Comparison of ENCODE assay signal across 21 cellular contexts in the genomic region with DNA sequence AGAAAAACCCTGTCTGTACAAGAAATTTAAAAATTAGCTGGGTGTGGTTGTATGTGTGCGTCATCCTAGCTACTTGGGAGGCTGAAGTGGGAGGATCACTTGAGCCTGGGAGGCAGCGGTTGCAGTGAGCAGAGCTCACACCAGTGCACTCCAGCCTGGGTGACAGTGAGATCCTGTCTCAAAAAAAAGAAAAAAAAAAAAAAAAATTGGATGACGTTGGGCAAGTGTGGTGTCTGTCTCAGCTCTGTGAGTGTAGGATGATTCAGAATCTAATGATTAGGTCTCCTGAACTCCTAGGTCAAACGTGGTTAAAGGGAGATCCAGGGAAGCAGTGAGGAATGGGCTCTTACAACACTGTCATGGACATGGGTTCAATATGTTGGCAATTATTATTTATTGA.
DNase-seq lines count a peak whose midpoint lies in the region; ATAC-seq, FAIRE-seq and TF ChIP-seq lines count a peak whose summit lies in the region.
"Had no signal": no experiment of that assay in that cellular context is flagged by ENCODE, and none has a peak within 500 bp of the region (broad histone marks: within the 10 kb centered on the region; RNA-seq: fewer than 3 reads in every experiment).

No MANE protein-coding gene starts in this region.

- intact Hi-C loops in heart left ventricle (cut with DNase I) = no loop called here

- WGBS in heart left ventricle, 4 donors = 87 to 89% (median 87%) methylated on average over 4 of the region's 4 CpGs
- 23% methylated on average over 4 of the region's 4 CpGs for WGBS in smooth muscle cell (ENCODE audit: low lambda C conversion rate)

- no peak for TF ChIP-seq CTCF in cardiac muscle cell (IDR thresholded peaks at IDR 0.05; ENCODE audit: low read depth, low read length)
- TF ChIP-seq CTCF in heart left ventricle (IDR thresholded peaks at IDR 0.05) = no peak
- no peak for TF ChIP-seq CTCF in bronchial epithelial cell (IDR thresholded peaks at IDR 0.05; ENCODE audit: insufficient read depth, low read length, severe bottlenecking)
- no peak for TF ChIP-seq CTCF in smooth muscle cell (IDR thresholded peaks at IDR 0.05; ENCODE audit: borderline replicate concordance, insufficient read depth, poor library complexity, severe bottlenecking)

- FAIRE-seq in bronchial epithelial cell (lab: Jason Lieb, UNC) = no peak
- no peak for FAIRE-seq in H54 (lab: Jason Lieb, UNC)

- no peaks in the 10 kb centered on the region for H3K27me3 ChIP-seq in cardiac muscle cell
- H3K27me3 ChIP-seq in heart left ventricle = no peaks in the 10 kb centered on the region
- H3K27me3 ChIP-seq in bronchial epithelial cell (ENCODE audit: control insufficient read depth, insufficient read depth, low read length) = no peaks in the 10 kb centered on the region
- H3K27me3 ChIP-seq in smooth muscle cell (ENCODE audit: low read depth) = no peaks in the 10 kb centered on the region

- no peak overlapping the region for H3K4me3 ChIP-seq in cardiac muscle cell
- H3K4me3 ChIP-seq in heart left ventricle = no peak overlapping the region
- no peak overlapping the region for H3K4me3 ChIP-seq in bronchial epithelial cell (ENCODE audit: low read depth, low read length)
- no peak overlapping the region for H3K4me3 ChIP-seq in smooth muscle cell
- H3K4me3 ChIP-seq: GM23248, SK-N-MC had no signal

- peaks cover 29% of the 10 kb centered on the region for H3K4me1 ChIP-seq in cardiac muscle cell (ENCODE audit: low read depth)
- H3K4me1 ChIP-seq in heart left ventricle = peaks cover 0 to 4% (median 0%) of the 10 kb centered on the region in 12 donors
- peaks cover 3% of the 10 kb centered on the region for H3K4me1 ChIP-seq in smooth muscle cell (ENCODE audit: low read depth)

- ATAC-seq in heart left ventricle = no peak
- ATAC-seq in GM18505 (IDR thresholded peaks at IDR 0.05; ENCODE audit: unreplicated experiment) = no peak

- H3K36me3 ChIP-seq in cardiac muscle cell (no peaks in the 10 kb centered on the region), heart left ventricle (no peaks in the 10 kb centered on the region), bronchial epithelial cell (ENCODE audit: control insufficient read depth, insufficient read depth, low read length) (no peaks in the 10 kb centered on the region), smooth muscle cell (ENCODE audit: low read depth) (no peaks in the 10 kb centered on the region)

- DNase-seq in cardiac muscle cell (ENCODE audit: low read depth in 1 of 2, low spot score in 1 of 2) (no peak), heart left ventricle (no peak), bronchial epithelial cell (ENCODE audit: low read depth) (peak; percentile 31), kidney tubule cell (ENCODE audit: low spot score) (peak; percentile 85), smooth muscle cell (lab: John Stamatoyannopoulos, UW; ENCODE audit: unreplicated experiment) (no peak), putamen (ENCODE audit: low spot score) (no peak), H54 (ENCODE audit: insufficient read length, low spot score) (no peak)
- DNase-seq: AML-193; CD8-positive, alpha-beta memory T cell; GDM1; GM23248; HCEC 1CT; NCI-H1417; NCI-H187; NCI-H446; RPMI8226; SHP77 treated with DMSO at 0.1 percent for 48 hours had no signal

- TF ChIP-seq POLR2A in heart left ventricle (IDR thresholded peaks at IDR 0.05) = no peak
- TF ChIP-seq POLR2A in GM18505 (IDR thresholded peaks at IDR 0.05; ENCODE audit: borderline replicate concordance, extremely low read depth, insufficient read depth, insufficient read length) = no peak
- TF ChIP-seq POLR2A in H54 (IDR thresholded peaks at IDR 0.05; ENCODE audit: low read depth, low read length) = no peak

- peak overlapping the region; percentile 35 for H3K9ac ChIP-seq in smooth muscle cell (ENCODE audit: low read depth)
- H3K9ac ChIP-seq: GM23248 had no signal

- H3K9me3 ChIP-seq in cardiac muscle cell (ENCODE audit: low read depth) = no peaks in the 10 kb centered on the region
- H3K9me3 ChIP-seq in heart left ventricle = peaks cover 0 to 9% (median 0%) of the 10 kb centered on the region in 12 donors
- no peaks in the 10 kb centered on the region for H3K9me3 ChIP-seq in smooth muscle cell (replicated peaks; ENCODE audit: low read depth)

- no peaks in the 10 kb centered on the region for H4K20me1 ChIP-seq in smooth muscle cell (ENCODE audit: low read depth)

- H3F3A ChIP-seq in smooth muscle cell (ENCODE audit: low read depth) = peaks cover 19% of the 10 kb centered on the region

- no peak overlapping the region for H3K4me2 ChIP-seq in smooth muscle cell

- peak overlapping the region; percentile 77 for H3K27ac ChIP-seq in cardiac muscle cell
- no peak overlapping the region for H3K27ac ChIP-seq in heart left ventricle
- H3K27ac ChIP-seq in smooth muscle cell (ENCODE audit: low read depth) = peak overlapping the region; percentile 83
- H3K27ac ChIP-seq: 22Rv1, C4-2B, GM23248, SK-N-MC had no signal

- peaks cover 56% of the 10 kb centered on the region for H3K79me2 ChIP-seq in smooth muscle cell (ENCODE audit: low read depth)

- no peak overlapping the region for H2AFZ ChIP-seq in smooth muscle cell (ENCODE audit: low read depth)
- H2AFZ ChIP-seq: GM23248 had no signal

Comparison
In these comparisons a context has a peak if more than half of its experiments do, and no peak if none do; other contexts are left out.
1. H3K27ac ChIP-seq: peak in cardiac muscle cell (single experiment) and smooth muscle cell (single experiment); none in heart left ventricle (0 of 12).
2. DNase-seq: peak in bronchial epithelial cell (single experiment) and kidney tubule cell (single experiment); none in cardiac muscle cell (0 of 2), heart left ventricle (0 of 5), smooth muscle cell (single experiment), putamen (single experiment) and H54 (single experiment).